ENCODE assay signal across 22 cellular contexts in the genomic region with DNA sequence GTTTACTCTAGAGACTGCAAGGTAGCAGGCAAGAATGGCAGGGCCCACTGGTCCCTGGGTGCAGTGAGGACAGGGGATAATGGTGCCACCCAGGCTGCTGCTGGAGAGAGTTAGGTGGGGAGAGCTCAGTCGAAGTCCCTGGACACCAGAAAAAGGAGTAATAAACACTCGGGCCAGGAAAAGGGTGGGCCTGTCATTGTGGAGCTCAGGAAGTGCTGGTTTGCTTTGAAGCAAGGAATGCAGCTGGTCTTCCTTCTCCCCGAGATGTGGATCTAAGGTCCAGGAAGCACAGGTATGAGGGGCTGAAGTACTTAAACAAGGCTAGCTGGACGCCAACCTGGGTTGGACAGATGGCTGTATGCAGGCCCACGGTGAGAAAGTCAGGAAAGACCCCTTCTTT.
DNase-seq lines count a peak whose midpoint lies in the region; ATAC-seq and TF ChIP-seq lines count a peak whose summit lies in the region.
"Had no signal": no experiment of that assay in that cellular context is flagged by ENCODE, and none has a peak within 500 bp of the region (broad histone marks: within the 10 kb centered on the region; RNA-seq: fewer than 3 reads in every experiment).

No MANE protein-coding gene starts in this region.

- TF ChIP-seq CTCF in DND-41 (IDR thresholded peaks at IDR 0.05; ENCODE audit: borderline replicate concordance, extremely low read depth, low read length, poor library complexity, severe bottlenecking) (no peak), endothelial cell (IDR thresholded peaks at IDR 0.05; ENCODE audit: unreplicated experiment) (no peak)

- peak overlapping the region; percentile 16 for H4K8ac ChIP-seq in trophoblast cell (ENCODE audit: low read depth, low read length)

- H3K4me3 ChIP-seq in BLaER1 (no peak overlapping the region), DND-41 (ENCODE audit: low read depth in 1 of 2, low read length in 2 of 2) (no peak overlapping the region), trophoblast cell (ENCODE audit: low read depth, low read length) (no peak overlapping the region)
- H3K4me3 ChIP-seq: GM12878, MG63 had no signal

- no peak overlapping the region for H3K23ac ChIP-seq in trophoblast cell (ENCODE audit: low read length)

- WGBS in trophoblast cell (ENCODE audit: extremely low coverage, insufficient coverage, insufficient read length) = no CpG with 5 or more reads among the region's 5 CpGs

- no peak overlapping the region for H3K14ac ChIP-seq in trophoblast cell (ENCODE audit: low read length)

- no peak overlapping the region for H3K27ac ChIP-seq in BLaER1
- no peak overlapping the region for H3K27ac ChIP-seq in DND-41 (ENCODE audit: low read length)
- no peak overlapping the region for H3K27ac ChIP-seq in trophoblast cell (ENCODE audit: low read depth, low read length)
- H3K27ac ChIP-seq: RWPE1 had no signal

- no peak overlapping the region for H2BK5ac ChIP-seq in trophoblast cell (ENCODE audit: low read depth, low read length, poor library complexity)

- H3K9me3 ChIP-seq in BLaER1 = 0 out of 2 replicates have a peak, but pooled peaks cover 7% of the 10 kb centered on the region
- no peaks in the 10 kb centered on the region for H3K9me3 ChIP-seq in DND-41 (ENCODE audit: insufficient read depth, low read length, severe bottlenecking)
- no peaks in the 10 kb centered on the region for H3K9me3 ChIP-seq in trophoblast cell (ENCODE audit: insufficient read depth, low read depth, low read length)
- H3K9me3 ChIP-seq: Caco-2, MG63 had no signal

- H3K79me1 ChIP-seq in trophoblast cell (ENCODE audit: low read length) = no peaks in the 10 kb centered on the region

- no peak for DNase-seq in DND-41
- DNase-seq in endothelial cell (ENCODE audit: low spot score) = no peak
- DNase-seq in trophoblast cell = no peak
- no peak for DNase-seq in NCI-H187 (lab: John Stamatoyannopoulos, UW)
- DNase-seq: Caco-2; CD4-positive, alpha-beta memory T cell; DMS 273 treated with DMSO at 0.1 percent for 48 hours; DMS79 treated with DMSO at 0.1 percent for 48 hours; H9; HFFc6; Kasumi-1; MG63; NCI-H1417 treated with DMSO at 0.1 percent for 48 hours; NCI-H187 treated with DMSO at 0.1 percent for 48 hours; NCI-H226; NCI-H510A treated with DMSO at 0.1 percent for 48 hours; NCI-H748 treated with DMSO at 0.1 percent for 48 hours had no signal

- H3K36me3 ChIP-seq in BLaER1 (no peaks in the 10 kb centered on the region), DND-41 (ENCODE audit: insufficient read depth, low read length) (no peaks in the 10 kb centered on the region), trophoblast cell (ENCODE audit: control insufficient read depth in 1 of 2, insufficient read depth in 2 of 2, low read length in 2 of 2) (no peaks in the 10 kb centered on the region)
- H3K36me3 ChIP-seq: MG63 had no signal

- H3K9me3 Mint-ChIP-seq in endothelial cell (ENCODE audit: unreplicated experiment) = no peaks in the 10 kb centered on the region
- H3K9me3 Mint-ChIP-seq: CD4-positive, alpha-beta memory T cell; H9; HFFc6 had no signal

- no peak overlapping the region for H4K91ac ChIP-seq in trophoblast cell (ENCODE audit: low read depth, low read length)

- peak overlapping the region; percentile 71 for H3K27ac Mint-ChIP-seq in endothelial cell (ENCODE audit: unreplicated experiment)
- H3K27ac Mint-ChIP-seq: CD4-positive, alpha-beta memory T cell; H9; HFFc6 had no signal

- H2AFZ ChIP-seq in DND-41 (ENCODE audit: low read depth, low read length) = 0 out of 2 replicates have a peak overlapping the region, but pooled peaks have one; percentile 20
- no peak overlapping the region for H2AFZ ChIP-seq in trophoblast cell (ENCODE audit: insufficient read depth, low read length, poor library complexity)

- peak overlapping the region; percentile 40 for H3K4me2 ChIP-seq in BLaER1
- H3K4me2 ChIP-seq in DND-41 (ENCODE audit: insufficient read depth, low read length) = no peak overlapping the region
- H3K4me2 ChIP-seq in trophoblast cell (ENCODE audit: low read length) = no peak overlapping the region

- H3K27me3 ChIP-seq in BLaER1 = no peaks in the 10 kb centered on the region
- no peaks in the 10 kb centered on the region for H3K27me3 ChIP-seq in DND-41 (ENCODE audit: insufficient read depth, low read length, poor library complexity)
- no peaks in the 10 kb centered on the region for H3K27me3 ChIP-seq in trophoblast cell (ENCODE audit: insufficient read depth, low read length)
- H3K27me3 ChIP-seq: MG63 had no signal

- ATAC-seq in DND-41 (ENCODE audit: insufficient read depth, low read depth) = no peak
- no peak for ATAC-seq in HG03442 (IDR thresholded peaks at IDR 0.05; ENCODE audit: unreplicated experiment)
- no peak for ATAC-seq in HG02973 (IDR thresholded peaks at IDR 0.05; ENCODE audit: unreplicated experiment)
- ATAC-seq: GM12878 had no signal

- peaks cover 21% of the 10 kb centered on the region for H3K4me1 Mint-ChIP-seq in endothelial cell (ENCODE audit: unreplicated experiment)
- H3K4me1 Mint-ChIP-seq: CD4-positive, alpha-beta memory T cell; H9 had no signal

- H4K20me1 ChIP-seq in BLaER1 = no peaks in the 10 kb centered on the region
- H4K20me1 ChIP-seq in DND-41 (ENCODE audit: insufficient read depth, low read length) = no peaks in the 10 kb centered on the region

- H3K4me1 ChIP-seq in BLaER1 (peaks cover 16% of the 10 kb centered on the region), DND-41 (ENCODE audit: insufficient read depth, low read length) (no peaks in the 10 kb centered on the region), trophoblast cell (ENCODE audit: control insufficient read depth in 1 of 2, insufficient read depth in 2 of 2, low read length in 2 of 2) (peaks cover 5% of the 10 kb centered on the region in 2 experiments)
- H3K4me1 ChIP-seq: Caco-2 had no signal

- no peak overlapping the region for H4K12ac ChIP-seq in trophoblast cell (ENCODE audit: low read depth, low read length)

- H3K27me3 Mint-ChIP-seq in endothelial cell (ENCODE audit: unreplicated experiment) = peaks cover 2% of the 10 kb centered on the region

- H3K36me3 Mint-ChIP-seq in endothelial cell (ENCODE audit: low read depth, unreplicated experiment) = no peaks in the 10 kb centered on the region
- H3K36me3 Mint-ChIP-seq: CD4-positive, alpha-beta memory T cell had no signal

- H3K4ac ChIP-seq in trophoblast cell (ENCODE audit: low read depth, low read length) = no peak overlapping the region

- H3K4me3 Mint-ChIP-seq in endothelial cell (ENCODE audit: unreplicated experiment) = no peak overlapping the region
- H3K4me3 Mint-ChIP-seq: CD4-positive, alpha-beta memory T cell; H9; HFFc6 had no signal

- H3K9ac ChIP-seq in BLaER1 (no peak overlapping the region), DND-41 (ENCODE audit: low read depth, low read length) (no peak overlapping the region), trophoblast cell (ENCODE audit: low read length) (no peak overlapping the region)

- no peak overlapping the region for H3K18ac ChIP-seq in trophoblast cell (ENCODE audit: low read length)

- H3K79me2 ChIP-seq in DND-41 (ENCODE audit: insufficient read depth, low read length) = no peaks in the 10 kb centered on the region
- no peaks in the 10 kb centered on the region for H3K79me2 ChIP-seq in trophoblast cell (ENCODE audit: control insufficient read depth, insufficient read depth, low read length, poor library complexity)

- H2AK5ac ChIP-seq in trophoblast cell (ENCODE audit: low read length) = no peak overlapping the region

- no peak overlapping the region for H2BK12ac ChIP-seq in trophoblast cell (ENCODE audit: low read length)

- H2BK120ac ChIP-seq in trophoblast cell (ENCODE audit: insufficient read depth, low read length, poor library complexity) = no peak overlapping the region
